1 cellular context compared by ENCODE assay signal in genomic region chr19:30003862-30004261, GRCh38.
TF ChIP-seq lines count a peak whose summit lies in the region.

No MANE protein-coding gene starts in this region.

TF ChIP-seq in HEK293, 187 proteins besides CTCF, POLR2A, EP300 and RAD21 (continued from another document and continues in another):
- TF ChIP-seq GFI1B (tag by site-specific recombination; IDR thresholded peaks at IDR 0.05): peak; percentile 92
- TF ChIP-seq ZNF133 (tag by site-specific recombination; IDR thresholded peaks at IDR 0.05): no peak
- TF ChIP-seq ZBTB1 (tag by site-specific recombination; IDR thresholded peaks at IDR 0.05): 0 out of 2 replicates have a peak, but pooled peaks have one; percentile 26
- TF ChIP-seq ZNF488 (tag by site-specific recombination; IDR thresholded peaks at IDR 0.05): no peak
- peak; percentile 88 for TF ChIP-seq PRDM6 (tag by site-specific recombination; IDR thresholded peaks at IDR 0.05)
- TF ChIP-seq ZNF2 (tag by site-specific recombination; IDR thresholded peaks at IDR 0.05): no peak
- TF ChIP-seq HIC1 (tag by site-specific recombination; IDR thresholded peaks at IDR 0.05): peak; percentile 24; the same call in 1 of the 2 replicates
- no peak for TF ChIP-seq ZNF10 (tag by site-specific recombination; IDR thresholded peaks at IDR 0.05)
- no peak for TF ChIP-seq ZNF398 (tag by site-specific recombination; IDR thresholded peaks at IDR 0.05)
- no peak for TF ChIP-seq ZNF16 (tag by site-specific recombination; IDR thresholded peaks at IDR 0.05; ENCODE audit: low read depth)
- no peak for TF ChIP-seq ZNF645 (tag by site-specific recombination; IDR thresholded peaks at IDR 0.05)
- TF ChIP-seq ZNF391 (tag by site-specific recombination; IDR thresholded peaks at IDR 0.05; ENCODE audit: borderline replicate concordance, low read depth): no peak
- TF ChIP-seq ZNF621 (tag by site-specific recombination; IDR thresholded peaks at IDR 0.05): no peak
- TF ChIP-seq ZSCAN18 (tag by site-specific recombination; IDR thresholded peaks at IDR 0.05): no peak
- no peak for TF ChIP-seq ZNF169 (tag by site-specific recombination; IDR thresholded peaks at IDR 0.05)
- TF ChIP-seq SP2 (tag by site-specific recombination; IDR thresholded peaks at IDR 0.05): no peak
- peak; percentile 79 for TF ChIP-seq TCF7L2 (IDR thresholded peaks at IDR 0.05; ENCODE audit: borderline replicate concordance, low read depth, low read length)
- no peak for TF ChIP-seq ZFP37 (tag by site-specific recombination; IDR thresholded peaks at IDR 0.05)
- TF ChIP-seq ZNF530 (tag by site-specific recombination; IDR thresholded peaks at IDR 0.05; ENCODE audit: low read depth): no peak
- TF ChIP-seq ZIC2 (tag by site-specific recombination; IDR thresholded peaks at IDR 0.05): no peak
- TF ChIP-seq ZNF48 (tag by site-specific recombination; IDR thresholded peaks at IDR 0.05): no peak
- no peak for TF ChIP-seq SALL2 (tag by site-specific recombination; IDR thresholded peaks at IDR 0.05; ENCODE audit: borderline replicate concordance)
- no peak for TF ChIP-seq GLIS2 (tag by site-specific recombination; IDR thresholded peaks at IDR 0.05)
- TF ChIP-seq ZBTB44 (tag by site-specific recombination; IDR thresholded peaks at IDR 0.05): peak; percentile 70
- no peak for TF ChIP-seq ZNF274 (IDR thresholded peaks at IDR 0.05; ENCODE audit: low read length)
- no peak for TF ChIP-seq ZNF274 (tag by site-specific recombination; IDR thresholded peaks at IDR 0.05; ENCODE audit: borderline replicate concordance)
- TF ChIP-seq ZNF354C (tag by site-specific recombination; IDR thresholded peaks at IDR 0.05; ENCODE audit: borderline replicate concordance, low read depth): no peak
- no peak for TF ChIP-seq ZNF433 (tag by site-specific recombination; IDR thresholded peaks at IDR 0.05; ENCODE audit: low read depth)
- TF ChIP-seq ZNF561 (tag by site-specific recombination; IDR thresholded peaks at IDR 0.05; ENCODE audit: borderline replicate concordance): peak; percentile 83
- peak; percentile 66 for TF ChIP-seq ZNF596 (tag by site-specific recombination; IDR thresholded peaks at IDR 0.05)
- no peak for TF ChIP-seq ZBTB11 (tag by site-specific recombination; conservative IDR thresholded peaks at IDR 0.05; ENCODE audit: low read depth)
- TF ChIP-seq KLF9 (tag by site-specific recombination; IDR thresholded peaks at IDR 0.05; ENCODE audit: low read depth): no peak
- no peak for TF ChIP-seq ZBTB7A (tag by site-specific recombination; IDR thresholded peaks at IDR 0.05; ENCODE audit: low read depth)
- no peak; the same call in 1 of the 2 replicates for TF ChIP-seq ZNF18 (tag by site-specific recombination; IDR thresholded peaks at IDR 0.05)
- peak; percentile 62; the same call in 1 of the 2 replicates for TF ChIP-seq ZSCAN30 (tag by site-specific recombination; IDR thresholded peaks at IDR 0.05)
- no peak for TF ChIP-seq BCL11A (tag by site-specific recombination; IDR thresholded peaks at IDR 0.05; ENCODE audit: low read depth)
- no peak; the same call in 1 of the 2 replicates for TF ChIP-seq ZNF501 (tag by site-specific recombination; IDR thresholded peaks at IDR 0.05)
- peak; percentile 87 for TF ChIP-seq IKZF3 (tag by site-specific recombination; IDR thresholded peaks at IDR 0.05)
- no peak for TF ChIP-seq ZNF266 (tag by site-specific recombination; IDR thresholded peaks at IDR 0.05; ENCODE audit: low read depth)
- no peak for TF ChIP-seq ZNF692 (tag by site-specific recombination; IDR thresholded peaks at IDR 0.05)
- no peak for TF ChIP-seq ZNF132 (tag by site-specific recombination; IDR thresholded peaks at IDR 0.05; ENCODE audit: borderline replicate concordance)
- TF ChIP-seq ZSCAN4 (tag by site-specific recombination; IDR thresholded peaks at IDR 0.05): no peak
- no peak for TF ChIP-seq ZNF623 (tag by site-specific recombination; IDR thresholded peaks at IDR 0.05)
- TF ChIP-seq ZNF202 (tag by site-specific recombination; IDR thresholded peaks at IDR 0.05; ENCODE audit: borderline replicate concordance): no peak
- peak; percentile 22; the same call in 1 of the 2 replicates for TF ChIP-seq HOXD13 (CRISPR knock-in tag; IDR thresholded peaks at IDR 0.05; ENCODE audit: borderline replicate concordance)
